In genomic region chr22:20526628-20527355, GRCh38 we compare ENCODE assay signal across 10 cellular contexts. TPM values are rescaled to one million over a fixed set of nuclear protein-coding genes. Genes with fewer than 3 reads are reported as not detected.
A peak's percentile ranks its signal among the peaks of the same experiment; 100 is the strongest.
DNase-seq lines count a peak whose midpoint lies in the region; ATAC-seq and TF ChIP-seq lines count a peak whose summit lies in the region.
"Had no signal": no experiment of that assay in that cellular context is flagged by ENCODE, and none has a peak within 500 bp of the region (broad histone marks: within the 10 kb centered on the region; RNA-seq: fewer than 3 reads in every experiment).

No MANE protein-coding gene starts in this region.

- CTCF ChIA-PET in activated CD8-positive, alpha-beta T cell treated with anti-CD3 and anti-CD28 coated beads for 36 hours (lab: Charles Lee) = interaction anchor here (0.8 to 2.3 kb wide), 5 partner anchors 11 to 38 kb away, joined by 3 to 10 read pairs (median 3); no protein-coding TSS in a partner anchor

- intact Hi-C loops in activated CD8-positive, alpha-beta T cell treated with anti-CD3 and anti-CD28 coated beads for 36 hours (cut with micrococcal nuclease) = no loop called here

- POLR2A ChIA-PET in activated CD8-positive, alpha-beta T cell treated with anti-CD3 and anti-CD28 coated beads for 36 hours (lab: Charles Lee) = interaction anchor here (0.6 to 5.5 kb wide), 5 partner anchors 9 to 37 kb away, joined by 3 to 22 read pairs (median 4); no protein-coding TSS in a partner anchor

- no peak for TF ChIP-seq CTCF in activated CD8-positive, alpha-beta T cell treated with anti-CD3 and anti-CD28 coated beads for 36 hours (IDR thresholded peaks at IDR 0.05)

- no peak for ATAC-seq in activated CD8-positive, alpha-beta T cell treated with anti-CD3 and anti-CD28 coated beads for 36 hours
- ATAC-seq: effector memory CD8-positive, alpha-beta T cell had no signal

- peaks cover 43% of the 10 kb centered on the region for H3K36me3 Mint-ChIP-seq in activated CD8-positive, alpha-beta T cell treated with anti-CD3 and anti-CD28 coated beads for 36 hours (ENCODE audit: low read depth)

- H3K27ac Mint-ChIP-seq in activated CD8-positive, alpha-beta T cell treated with anti-CD3 and anti-CD28 coated beads for 36 hours = peak overlapping the region; percentile 57

- peaks cover 71% of the 10 kb centered on the region for H3K4me1 Mint-ChIP-seq in activated CD8-positive, alpha-beta T cell treated with anti-CD3 and anti-CD28 coated beads for 36 hours (ENCODE audit: low read depth)

- no peaks in the 10 kb centered on the region for H3K9me3 Mint-ChIP-seq in activated CD8-positive, alpha-beta T cell treated with anti-CD3 and anti-CD28 coated beads for 36 hours
- H3K9me3 Mint-ChIP-seq: effector memory CD8-positive, alpha-beta T cell had no signal

- H3K4me3 Mint-ChIP-seq in activated CD8-positive, alpha-beta T cell treated with anti-CD3 and anti-CD28 coated beads for 36 hours = no peak overlapping the region
- H3K4me3 Mint-ChIP-seq: effector memory CD8-positive, alpha-beta T cell had no signal

- peak; percentile 88 for DNase-seq in A172 (ENCODE audit: low spot score)
- DNase-seq in ELR (ENCODE audit: low read depth) = peak; percentile 95
- no peak for DNase-seq in activated CD8-positive, alpha-beta T cell treated with anti-CD3 and anti-CD28 coated beads for 36 hours
- peak; percentile 82 for DNase-seq in glomerular visceral epithelial cell (ENCODE audit: extremely low spot score)
- DNase-seq in stimulated activated CD4-positive, alpha-beta T cell treated with anti-CD3 and anti-CD28 coated beads, Interleukin-15, amount 100 ng/mL, for 24 hours = no peak
- DNase-seq in AML-193 (lab: John Stamatoyannopoulos, UW) = no peak
- DNase-seq in activated gamma-delta T cell treated with Interleukin-2 at 50 U/mL for 16 hours = no peak
- no peak for DNase-seq in ureter (ENCODE audit: low spot score)
- DNase-seq: activated CD4-positive, alpha-beta T cell treated with anti-CD3 and anti-CD28 coated beads for 48 hours; effector memory CD8-positive, alpha-beta T cell had no signal

- no peaks in the 10 kb centered on the region for H3K27me3 Mint-ChIP-seq in activated CD8-positive, alpha-beta T cell treated with anti-CD3 and anti-CD28 coated beads for 36 hours
- H3K27me3 Mint-ChIP-seq: effector memory CD8-positive, alpha-beta T cell had no signal

RNA-seq across cellular contexts. Expression of gene MED15, which starts 19.4 kb away (rescaled TPM):
- 24.7 and 29.7 TPM in 2 replicates for total RNA-seq in A172 (2014; rRNA removed; shearing (Covaris generic))
- total RNA-seq in activated CD8-positive, alpha-beta T cell treated with anti-CD3 and anti-CD28 coated beads for 36 hours = 100 to 1,000 TPM; 110 to 118 TPM
- 119 TPM for total RNA-seq in ureter

RNA-seq across cellular contexts. Expression of gene KLHL22, which starts 31.2 kb away (rescaled TPM):
- 12.0 and 13.6 TPM in 2 replicates for total RNA-seq in A172 (2014; rRNA removed; shearing (Covaris generic))
- 10 to 100 TPM; 16.3 to 17.9 TPM for total RNA-seq in activated CD8-positive, alpha-beta T cell treated with anti-CD3 and anti-CD28 coated beads for 36 hours
- total RNA-seq in ureter = 26.2 TPM

Comparison
In these comparisons a context has a peak if more than half of its experiments do, and no peak if none do; other contexts are left out.
1. DNase-seq: peak in A172 (single experiment), ELR (single experiment) and glomerular visceral epithelial cell (single experiment); none in activated CD8-positive, alpha-beta T cell treated with anti-CD3 and anti-CD28 coated beads for 36 hours (single experiment), stimulated activated CD4-positive, alpha-beta T cell treated with anti-CD3 and anti-CD28 coated beads, Interleukin-15, amount 100 ng/mL, for 24 hours (single experiment), AML-193 (0 of 2), activated gamma-delta T cell treated with Interleukin-2 at 50 U/mL for 16 hours (single experiment) and ureter (single experiment).